In the genomic region with DNA sequence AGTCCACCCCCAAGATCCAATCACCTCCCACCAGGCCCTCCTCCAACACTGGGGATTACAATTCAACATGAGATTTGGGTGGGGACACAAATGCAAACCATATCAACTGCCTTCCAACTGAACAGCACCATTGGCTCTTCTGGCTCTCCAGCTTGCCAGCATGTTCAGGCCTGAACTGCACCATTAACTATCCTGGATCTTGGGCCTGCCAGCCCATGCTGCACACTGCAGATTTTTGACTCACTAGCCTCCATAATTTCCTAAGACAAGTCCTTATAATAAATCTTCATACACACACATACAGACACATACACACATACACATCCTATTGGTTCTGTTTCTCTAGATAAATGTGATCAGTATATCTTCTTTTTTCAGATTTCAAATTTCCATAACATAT, we compare ENCODE assay signal across 22 cellular contexts.
DNase-seq lines count a peak whose midpoint lies in the region; ATAC-seq, FAIRE-seq and TF ChIP-seq lines count a peak whose summit lies in the region.
"Had no signal": no experiment of that assay in that cellular context is flagged by ENCODE, and none has a peak within 500 bp of the region (broad histone marks: within the 10 kb centered on the region; RNA-seq: fewer than 3 reads in every experiment).

No MANE protein-coding gene starts in this region.

- POLR2A ChIA-PET in CD4-positive, alpha-beta memory T cell (lab: Charles Lee; ENCODE audit: partially characterized antibody): no interaction called here
- POLR2A ChIA-PET in HEK293T (lab: Yijun Ruan, JAX): no interaction called here

- H3K18ac ChIP-seq in neuronal stem cell (ENCODE audit: low read length): no peak overlapping the region

- no peak overlapping the region for H3K27ac Mint-ChIP-seq in CD4-positive, alpha-beta memory T cell
- H3K27ac Mint-ChIP-seq: CD14-positive monocyte; CD8-positive, alpha-beta T cell had no signal

- no peak for FAIRE-seq in bronchial epithelial cell (lab: Jason Lieb, UNC)
- FAIRE-seq: D721Med, GM12891, GM19239 had no signal

- intact Hi-C loops in CD4-positive, alpha-beta memory T cell (cut with micrococcal nuclease): no loop called here

- H3K27me3 ChIP-seq in bronchial epithelial cell (ENCODE audit: control insufficient read depth, insufficient read depth, low read length) (no peaks in the 10 kb centered on the region), foreskin keratinocyte (no peaks in the 10 kb centered on the region), neuronal stem cell (ENCODE audit: control insufficient read depth in 3 of 3, insufficient read depth in 3 of 3, low read depth in 1 of 3, low read length in 3 of 3) (no peaks in the 10 kb centered on the region)
- no peaks in the 10 kb centered on the region for H3K27me3 ChIP-seq in CD4-positive, alpha-beta memory T cell (ENCODE audit: insufficient read depth, low read length)
- H3K27me3 ChIP-seq: BE2C, BLaER1 had no signal

- H3K4me3 Mint-ChIP-seq in CD4-positive, alpha-beta memory T cell: no peak overlapping the region
- H3K4me3 Mint-ChIP-seq: CD14-positive monocyte; CD4-positive, CD25-positive, alpha-beta regulatory T cell; CD8-positive, alpha-beta T cell had no signal

- H3K9me3 ChIP-seq in neuronal stem cell (replicated peaks in 1 of 2; ENCODE audit: control insufficient read depth in 2 of 2, insufficient read depth in 1 of 2, low read depth in 1 of 2, low read length in 2 of 2): no peaks in the 10 kb centered on the region
- no peaks in the 10 kb centered on the region for H3K9me3 ChIP-seq in CD4-positive, alpha-beta memory T cell (ENCODE audit: control insufficient read depth in 1 of 2, low read length in 2 of 2)
- H3K9me3 ChIP-seq: BE2C, BLaER1 had no signal

- H3K4me1 ChIP-seq in foreskin keratinocyte (no peaks in the 10 kb centered on the region), neuronal stem cell (ENCODE audit: control insufficient read depth in 2 of 2, insufficient read depth in 1 of 2, low read depth in 1 of 2, low read length in 2 of 2) (no peaks in the 10 kb centered on the region)
- H3K4me1 ChIP-seq in CD4-positive, alpha-beta memory T cell (ENCODE audit: insufficient read depth, low read length): no peaks in the 10 kb centered on the region
- H3K4me1 ChIP-seq: BE2C, BLaER1, Caco-2 had no signal

- peak; percentile 57 for ATAC-seq in foreskin keratinocyte
- ATAC-seq: CD8-positive, alpha-beta T cell had no signal

- no peaks in the 10 kb centered on the region for H3K36me3 Mint-ChIP-seq in CD4-positive, alpha-beta memory T cell
- H3K36me3 Mint-ChIP-seq: CD14-positive monocyte; CD4-positive, CD25-positive, alpha-beta regulatory T cell; CD8-positive, alpha-beta T cell had no signal

- H3K4me1 Mint-ChIP-seq in CD4-positive, alpha-beta memory T cell: no peaks in the 10 kb centered on the region
- H3K4me1 Mint-ChIP-seq: CD14-positive monocyte; CD4-positive, CD25-positive, alpha-beta regulatory T cell had no signal

- no peak overlapping the region for H4K8ac ChIP-seq in neuronal stem cell (ENCODE audit: low read depth, low read length)

- peak overlapping the region; percentile 53 for H2AFZ ChIP-seq in neuronal stem cell (ENCODE audit: low read length)

- H3K23ac ChIP-seq in neuronal stem cell (ENCODE audit: low read depth, low read length, poor library complexity): no peak overlapping the region

- DNase-seq in OCI-M1 (lab: John Stamatoyannopoulos, UW): peak; percentile 3
- peak; percentile 41 for DNase-seq in bronchial epithelial cell (ENCODE audit: low read depth)
- DNase-seq in foreskin keratinocyte: peak; percentile 29 to 58
- no peak for DNase-seq in neuronal stem cell (ENCODE audit: low spot score)
- no peak for DNase-seq in CD4-positive, alpha-beta memory T cell
- DNase-seq in effector CD4-positive, alpha-beta T cell: no peak
- no peak for DNase-seq in HEK293T (ENCODE audit: extremely low spot score)
- DNase-seq: 8988T; ACHN; BE2C; C1 segment of cervical spinal cord; Caco-2; Calu3; CD4-positive, CD25-positive, alpha-beta regulatory T cell; CD8-positive, alpha-beta T cell; DMS79 treated with DMSO at 0.1 percent for 48 hours; GF-D8 had no signal

- H2BK15ac ChIP-seq in neuronal stem cell (ENCODE audit: low read length): no peak overlapping the region

- H3K27ac ChIP-seq in foreskin keratinocyte (no peak overlapping the region), neuronal stem cell (replicated peaks; ENCODE audit: low read length) (no peak overlapping the region)
- no peak overlapping the region for H3K27ac ChIP-seq in CD4-positive, alpha-beta memory T cell (ENCODE audit: low read depth, low read length)
- H3K27ac ChIP-seq: BLaER1 had no signal

- H3K27me3 Mint-ChIP-seq in CD4-positive, alpha-beta memory T cell: no peaks in the 10 kb centered on the region
- H3K27me3 Mint-ChIP-seq: CD4-positive, CD25-positive, alpha-beta regulatory T cell had no signal

- H3K4ac ChIP-seq in neuronal stem cell (ENCODE audit: low read length): no peak overlapping the region

- H2BK12ac ChIP-seq in neuronal stem cell (ENCODE audit: low read length): no peak overlapping the region

- H4K91ac ChIP-seq in neuronal stem cell (ENCODE audit: low read depth, low read length, poor library complexity): no peak overlapping the region

- no peaks in the 10 kb centered on the region for H3K36me3 ChIP-seq in bronchial epithelial cell (ENCODE audit: control insufficient read depth, insufficient read depth, low read length)
- H3K36me3 ChIP-seq in neuronal stem cell (replicated peaks in 1 of 2; ENCODE audit: control insufficient read depth in 2 of 2, insufficient read depth in 2 of 2, low read length in 2 of 2): no peaks in the 10 kb centered on the region
- no peaks in the 10 kb centered on the region for H3K36me3 ChIP-seq in CD4-positive, alpha-beta memory T cell (ENCODE audit: insufficient read depth, low read length)
- H3K36me3 ChIP-seq: BE2C, BLaER1 had no signal

- H2BK5ac ChIP-seq in neuronal stem cell (ENCODE audit: low read length): no peak overlapping the region

- TF ChIP-seq CTCF in bronchial epithelial cell (IDR thresholded peaks at IDR 0.05; ENCODE audit: insufficient read depth, low read length, severe bottlenecking) (no peak), foreskin keratinocyte (conservative IDR thresholded peaks at IDR 0.05) (no peak)

- H3K9me3 Mint-ChIP-seq in CD4-positive, alpha-beta memory T cell: peaks cover 0 to 10% (median 4%) of the 10 kb centered on the region in 8 donors

- H3K9ac ChIP-seq in neuronal stem cell (ENCODE audit: low read depth, low read length, poor library complexity): no peak overlapping the region
- H3K9ac ChIP-seq: BLaER1 had no signal

- no peak overlapping the region for H3K4me2 ChIP-seq in neuronal stem cell (ENCODE audit: insufficient read depth, low read length, poor library complexity, severe bottlenecking)
- H3K4me2 ChIP-seq: BLaER1 had no signal

- CTCF ChIA-PET in CD4-positive, alpha-beta memory T cell (lab: Charles Lee; ENCODE audit: partially characterized antibody): no interaction called here
- CTCF ChIA-PET in HEK293T (lab: Yijun Ruan, JAX): no interaction called here

- no peak overlapping the region for H3K4me3 ChIP-seq in bronchial epithelial cell (ENCODE audit: low read depth, low read length)
- no peak overlapping the region for H3K4me3 ChIP-seq in neuronal stem cell (ENCODE audit: low read length in 2 of 2)
- no peak overlapping the region for H3K4me3 ChIP-seq in CD4-positive, alpha-beta memory T cell (ENCODE audit: low read length in 2 of 2)
- H3K4me3 ChIP-seq: BLaER1 had no signal

- H2AK5ac ChIP-seq in neuronal stem cell (ENCODE audit: low read depth, low read length): no peak overlapping the region

- H2BK120ac ChIP-seq in neuronal stem cell (ENCODE audit: low read depth, low read length): no peak overlapping the region

- H3K14ac ChIP-seq in neuronal stem cell (ENCODE audit: low read length): no peak overlapping the region

- H3K79me1 ChIP-seq in neuronal stem cell (ENCODE audit: low read depth, low read length): no peaks in the 10 kb centered on the region

TF ChIP-seq in HEK293T, 16 proteins besides CTCF, POLR2A, EP300 and RAD21:
- no peak for TF ChIP-seq TARDBP (IDR thresholded peaks at IDR 0.05)
- TF ChIP-seq PKNOX1 (IDR thresholded peaks at IDR 0.05): no peak
- no peak for TF ChIP-seq ARNT (IDR thresholded peaks at IDR 0.05)
- TF ChIP-seq CTBP1 (IDR thresholded peaks at IDR 0.05; ENCODE audit: borderline replicate concordance): no peak
- TF ChIP-seq LEF1 (IDR thresholded peaks at IDR 0.05; ENCODE audit: borderline replicate concordance): no peak
- TF ChIP-seq ELF4 (IDR thresholded peaks at IDR 0.05): no peak
- TF ChIP-seq FOXK2 (IDR thresholded peaks at IDR 0.05): no peak
- TF ChIP-seq SUZ12 (IDR thresholded peaks at IDR 0.05): no peak
- no peak for TF ChIP-seq BHLHE40 (IDR thresholded peaks at IDR 0.05; ENCODE audit: borderline replicate concordance)
- no peak for TF ChIP-seq NFRKB (IDR thresholded peaks at IDR 0.05)
- TF ChIP-seq ZNF384 (IDR thresholded peaks at IDR 0.05): no peak
- no peak for TF ChIP-seq SP1 (IDR thresholded peaks at IDR 0.05)
- no peak for TF ChIP-seq FOXA1 (IDR thresholded peaks at IDR 0.05)
- TF ChIP-seq HDGF (IDR thresholded peaks at IDR 0.05; ENCODE audit: borderline replicate concordance): no peak
- no peak for TF ChIP-seq FOXM1 (IDR thresholded peaks at IDR 0.05; ENCODE audit: borderline replicate concordance)
- no peak for TF ChIP-seq L3MBTL2 (conservative IDR thresholded peaks at IDR 0.05)

Comparison
In these comparisons a context has a peak if more than half of its experiments do, and no peak if none do; other contexts are left out.
1. DNase-seq: peak in OCI-M1 (single experiment), bronchial epithelial cell (single experiment) and foreskin keratinocyte (2 of 2); none in neuronal stem cell (single experiment), CD4-positive, alpha-beta memory T cell (0 of 5), effector CD4-positive, alpha-beta T cell (single experiment) and HEK293T (single experiment).